In genomic region chr7:102912742-102913141, GRCh38 we compare ENCODE assay signal across 11 cellular contexts. TPM values are rescaled to one million over a fixed set of nuclear protein-coding genes. Genes with fewer than 3 reads are reported as not detected.
DNase-seq lines count a peak whose midpoint lies in the region; ATAC-seq and TF ChIP-seq lines count a peak whose summit lies in the region.
"Had no signal": no experiment of that assay in that cellular context is flagged by ENCODE, and none has a peak within 500 bp of the region (broad histone marks: within the 10 kb centered on the region; RNA-seq: fewer than 3 reads in every experiment).

Gene LRRC17 (plus strand): TSS chr7:102913000. CDS start chr7:102933914, 20,914 bp downstream.

- H3K9me3 ChIP-seq in Panc1 (ENCODE audit: control insufficient read depth, insufficient read depth, low read depth, low read length) (no peaks in the 10 kb centered on the region), heart right ventricle (peaks cover 0 to 8% (median 0%) of the 10 kb centered on the region in 11 donors), stomach (no peaks in the 10 kb centered on the region)

- H3K27ac ChIP-seq in Panc1 (ENCODE audit: low read length) (peak within 1 kb of the TSS; percentile 9; the same call in 1 of the 2 replicates), heart right ventricle (peak within 1 kb of the TSS; percentile 0 to 72 (median 55)), stomach (peak within 1 kb of the TSS in 1 of 5 donors; percentile 26)

- DNase-seq in HFFc6 (peak; percentile 72), Panc1 (ENCODE audit: low read depth, low spot score) (no peak), heart right ventricle (peak in 1 of 2 donors; percentile 64), stomach (no peak), NOMO-1 (lab: John Stamatoyannopoulos, UW; ENCODE audit: unreplicated experiment in 2 of 2) (no peak), KBM-7 (no peak), activated T-cell treated with anti-CD3 and anti-CD28 coated beads for 4 hours (no peak), GM19238 (ENCODE audit: insufficient read length, low spot score) (no peak)
- DNase-seq: activated CD4-positive, alpha-beta T cell treated with anti-CD3 and anti-CD28 coated beads, Interleukin-2, amount 50 U/mL, for 1 hour; islet precursor cell had no signal

- H3K4me3 Mint-ChIP-seq in HFFc6, result peak within 1 kb of the TSS; percentile 84

- no peaks in the 10 kb centered on the region; the same call in 1 of the 2 replicates for H3K27me3 Mint-ChIP-seq in HFFc6 (ENCODE audit: insufficient read depth)

- no TSS peak for BruUV-seq in Panc1 (replicated peaks; lab: Mats Ljungman, UMichigan)

- no peaks in the 10 kb centered on the region for H3K4me1 ChIP-seq in Panc1 (ENCODE audit: control insufficient read depth, insufficient read depth, low read length)
- H3K4me1 ChIP-seq in heart right ventricle, result peaks cover 0 to 28% (median 9%) of the 10 kb centered on the region in 9 donors
- peaks cover 0 to 29% (median 16%) of the 10 kb centered on the region in 4 donors for H3K4me1 ChIP-seq in stomach

- WGBS in heart right ventricle, 2 donors, result 18 to 20% methylated on average over 6 of the region's 6 CpGs
- 25 to 63% (median 47%) methylated on average over 6 of the region's 6 CpGs for WGBS in stomach, 5 donors

- no peaks in the 10 kb centered on the region for H3K36me3 Mint-ChIP-seq in HFFc6 (ENCODE audit: low read depth)

- TF ChIP-seq EP300 in stomach (IDR thresholded peaks at IDR 0.05), result no peak

- peak within 1 kb of the TSS; percentile 71 for H3K27ac Mint-ChIP-seq in HFFc6

- TF ChIP-seq CTCF in HFFc6 (IDR thresholded peaks at IDR 0.05), result no peak
- TF ChIP-seq CTCF in Panc1 (IDR thresholded peaks at IDR 0.05), result no peak
- TF ChIP-seq CTCF in heart right ventricle (IDR thresholded peaks at IDR 0.05), result no peak
- TF ChIP-seq CTCF in stomach (IDR thresholded peaks at IDR 0.05), result no peak

- H3K4me3 ChIP-seq in Panc1 (ENCODE audit: low read depth in 2 of 2, low read length in 2 of 2) (peak within 1 kb of the TSS in 1 of 2 experiments; percentile 17; a peak in 1 of 4 replicates), heart right ventricle (peak within 1 kb of the TSS in 9 of 10 donors; percentile 8 to 52 (median 46)), stomach (peak within 1 kb of the TSS; percentile 7 to 20 (median 14))

- ATAC-seq in Panc1, result no peak
- peak in 7 of 8 donors; percentile 34 to 78 (median 60) for ATAC-seq in heart right ventricle
- ATAC-seq: HCT116 had no signal

- H3K36me3 ChIP-seq in Panc1 (ENCODE audit: control insufficient read depth, insufficient read depth, low read length) (no peaks in the 10 kb centered on the region), heart right ventricle (no peaks in the 10 kb centered on the region), stomach (peaks cover 0 to 26% (median 4%) of the 10 kb centered on the region in 4 donors)

- intact Hi-C loops in Panc1 (cut with micrococcal nuclease; ENCODE audit: unreplicated experiment) (no loop called here), heart right ventricle (cut with DNase I) (loop anchor here in 2 of 10 donors (10.0 kb wide), 2 partner anchors 82 to 152 kb away; no protein-coding TSS in a partner anchor), stomach (cut with DNase I; ENCODE audit: low total_unique reads) (no loop called here)

- no peak for TF ChIP-seq POLR2A in stomach (IDR thresholded peaks at IDR 0.05)

- H3K27me3 ChIP-seq in Panc1 (ENCODE audit: control insufficient read depth, insufficient read depth, low read length) (no peaks in the 10 kb centered on the region), heart right ventricle (no peaks in the 10 kb centered on the region), stomach (no peaks in the 10 kb centered on the region)

- CTCF ChIA-PET in Panc1 (lab: Charles Lee), result no interaction called here

- peaks cover 37% of the 10 kb centered on the region for H3K4me1 Mint-ChIP-seq in HFFc6 (ENCODE audit: low read depth)

- no peaks in the 10 kb centered on the region; the same call in 1 of the 2 replicates for H3K9me3 Mint-ChIP-seq in HFFc6

- POLR2A ChIA-PET in Panc1 (lab: Charles Lee), result no interaction called here

- in situ Hi-C loops in Panc1 (cut with HindIII; ENCODE audit: low pct_unique_long_range_greater_than_20kb, low sequenced_read_pairs) (no loop called here), KBM-7 (cut with MboI; ENCODE audit: low pct_unique_long_range_greater_than_20kb, low sequenced_read_pairs) (no loop called here)

RNA-seq across cellular contexts. Expression of gene LRRC17, which starts in this region (rescaled TPM):
- total RNA-seq in HFFc6 (2021; fragmentation: NEBNext Ultra II Directional; extraction: Animal tissue kit (Norgen Biotek cat#: 25700)), result 10 to 100 TPM in 2 of 6 experiments, 1 to 10 TPM in 4; 4.2 to 48.2 (median 4.8) TPM
- total RNA-seq in Panc1 (2021; ENCODE audit: unreplicated experiment), result 0.39 TPM
- not detected for polyA plus RNA-seq in Panc1 (2012; ENCODE audit: insufficient read length)
- 1 to 10 TPM in 7 of 10 donors, under 1 TPM in 3; 0.12 to 9.5 (median 2.6) TPM for total RNA-seq in heart right ventricle
- polyA plus RNA-seq in heart right ventricle, result 1 to 10 TPM; 2.5 to 2.7 TPM
- total RNA-seq in stomach, result 10 to 100 TPM in 1 of 5 donors, 1 to 10 TPM in 1, not detected in 3; 2.2 to 27.9 TPM
- polyA plus RNA-seq in stomach, result 10 to 100 TPM in 1 of 3 donors, 1 to 10 TPM in 2; 2.2 to 11.3 (median 2.7) TPM
